ENCODE assay signal across 15 cellular contexts in genomic region chr18:245282-245847, GRCh38.
"Had no signal": no experiment of that assay in that cellular context is flagged by ENCODE, and none has a peak within 500 bp of the region (broad histone marks: within the 10 kb centered on the region; RNA-seq: fewer than 3 reads in every experiment).

No MANE protein-coding gene starts in this region.

- DNase-seq: activated CD4-positive, alpha-beta T cell treated with anti-CD3 and anti-CD28 coated beads, Interleukin-2, amount 50 U/mL, for 4 hours; activated naive CD4-positive, alpha-beta T cell; cerebellar nuclear complex; cortex of kidney; immature natural killer cell; kidney glomerular epithelial cell; left ventricle myocardium inferior; mesendoderm; natural killer cell; pancreas; sigmoid colon; spleen; stimulated activated naive CD4-positive, alpha-beta T cell had no signal

- H3K9me3 ChIP-seq: left ventricle myocardium inferior, neutrophil, pancreas, sigmoid colon, spleen had no signal

- H3K4me3 ChIP-seq: left ventricle myocardium inferior, pancreas, sigmoid colon, spleen had no signal

- H3K27ac ChIP-seq: left ventricle myocardium inferior, neutrophil, pancreas, sigmoid colon, spleen had no signal

- ATAC-seq: esophagus mucosa, natural killer cell, pancreas had no signal

- H3K4me1 ChIP-seq: pancreas, spleen had no signal

- H3K27me3 ChIP-seq: neutrophil, pancreas, sigmoid colon, spleen had no signal
